21 cellular contexts compared by ENCODE assay signal in genomic region chr16:12728471-12728870, GRCh38.
"Had no signal": no experiment of that assay in that cellular context is flagged by ENCODE, and none has a peak within 500 bp of the region (broad histone marks: within the 10 kb centered on the region; RNA-seq: fewer than 3 reads in every experiment).

No MANE protein-coding gene starts in this region.

- H3K4me3 ChIP-seq: ascending aorta, cardiac muscle cell, left lung, psoas muscle, upper lobe of left lung had no signal

- DNase-seq: activated CD4-positive, alpha-beta T cell treated with anti-CD3 and anti-CD28 coated beads for 4 hours; activated CD8-positive, alpha-beta memory T cell treated with anti-CD3 and anti-CD28 coated beads, Interleukin-2, amount 50 U/mL, for 4 hours; activated CD8-positive, alpha-beta T cell treated with anti-CD3 and anti-CD28 coated beads for 36 hours; activated gamma-delta T cell treated with Interleukin-2 at 50 U/mL for 16 hours; activated T-cell treated with anti-CD3 and anti-CD28 coated beads, Interleukin-2, amount 50 U/mL, for 72 hours; effector CD4-positive, alpha-beta T cell; left lung; occipital lobe; psoas muscle; stimulated activated CD4-positive, alpha-beta T cell treated with anti-CD3 and anti-CD28 coated beads, Interleukin-12 subunit alpha, Interleukin-12 subunit beta, amount 100 ng/mL, for 4 hours; stimulated activated naive CD8-positive, alpha-beta T cell treated with anti-CD3 and anti-CD28 coated beads, Interleukin-15, Interleukin-2, amounts not matched to agents 100 U/mL and 50 U/mL, for 24 hours; T-cell; T1000; upper lobe of left lung had no signal

- H3K4me1 Mint-ChIP-seq: nephron had no signal

- H3K36me3 ChIP-seq: cardiac muscle cell had no signal

- H3K27me3 ChIP-seq: ascending aorta, cardiac muscle cell, left lung, upper lobe of left lung had no signal

- H3K4me1 ChIP-seq: left lung, psoas muscle, upper lobe of left lung had no signal

- ATAC-seq: activated CD8-positive, alpha-beta T cell treated with anti-CD3 and anti-CD28 coated beads for 36 hours; activated T-cell treated with anti-CD3 and anti-CD28 coated beads, Interleukin-2, amount 50 U/mL, for 72 hours; left lung; psoas muscle; sciatic nerve; stimulated activated naive CD8-positive, alpha-beta T cell treated with anti-CD3 and anti-CD28 coated beads, Interleukin-15, Interleukin-2, amounts not matched to agents 100 U/mL and 50 U/mL, for 24 hours; T-cell had no signal

- H3K4me3 Mint-ChIP-seq: activated CD8-positive, alpha-beta T cell treated with anti-CD3 and anti-CD28 coated beads for 36 hours; activated T-cell treated with anti-CD3 and anti-CD28 coated beads, Interleukin-2, amount 50 U/mL, for 72 hours; memory B cell; nephron; T-cell had no signal

- H3K27ac ChIP-seq: ascending aorta, cardiac muscle cell, epithelial cell of prostate, left lung, psoas muscle, upper lobe of left lung, VCaP had no signal

- H3K27ac Mint-ChIP-seq: activated CD8-positive, alpha-beta T cell treated with anti-CD3 and anti-CD28 coated beads for 36 hours; memory B cell; nephron; T-cell had no signal

- H3K27me3 Mint-ChIP-seq: activated CD8-positive, alpha-beta T cell treated with anti-CD3 and anti-CD28 coated beads for 36 hours; memory B cell; T-cell had no signal
